9 cellular contexts compared by ENCODE assay signal in genomic region chr6:156564128-156564806, GRCh38.
DNase-seq lines count a peak whose midpoint lies in the region; ATAC-seq, FAIRE-seq and TF ChIP-seq lines count a peak whose summit lies in the region.
"Had no signal": no experiment of that assay in that cellular context is flagged by ENCODE, and none has a peak within 500 bp of the region (broad histone marks: within the 10 kb centered on the region; RNA-seq: fewer than 3 reads in every experiment).

No MANE protein-coding gene starts in this region.

- H3K27ac ChIP-seq in DND-41 (ENCODE audit: low read length) = no peak overlapping the region
- H3K27ac ChIP-seq: epithelial cell of prostate had no signal

- H3K4me2 ChIP-seq in DND-41 (ENCODE audit: insufficient read depth, low read length) = no peak overlapping the region

- no peaks in the 10 kb centered on the region for H3K79me2 ChIP-seq in DND-41 (ENCODE audit: insufficient read depth, low read length)

- H3K9ac ChIP-seq in DND-41 (ENCODE audit: low read depth, low read length) = no peak overlapping the region

- peak; percentile 98 for ATAC-seq in DND-41 (ENCODE audit: insufficient read depth, low read depth)
- ATAC-seq in GM21717 (IDR thresholded peaks at IDR 0.05; ENCODE audit: unreplicated experiment) = peak; percentile 96

- TF ChIP-seq CTCF in DND-41 (IDR thresholded peaks at IDR 0.05; ENCODE audit: borderline replicate concordance, extremely low read depth, low read length, poor library complexity, severe bottlenecking) (peak; percentile 87), fibroblast of the aortic adventitia (IDR thresholded peaks at IDR 0.05; ENCODE audit: insufficient read depth, low read length) (peak; percentile 96)

- no peak overlapping the region for H2AFZ ChIP-seq in DND-41 (ENCODE audit: low read depth, low read length)

- H3K27me3 ChIP-seq in DND-41 (ENCODE audit: insufficient read depth, low read length, poor library complexity) = no peaks in the 10 kb centered on the region

- FAIRE-seq in RCC 7860 (lab: Jason Lieb, UNC) = no peak

- DNase-seq in DND-41 (peak; percentile 68), RCC 7860 (ENCODE audit: low spot score) (peak; percentile 13), fibroblast of the aortic adventitia (ENCODE audit: low read depth) (peak; percentile 65), nucleus accumbens (lab: John Stamatoyannopoulos, UW) (peak in 50 of 56 donors; percentile 13 to 86 (median 55)), superior temporal gyrus (ENCODE audit: extremely low spot score) (peak; percentile 89)
- peak; percentile 32 for DNase-seq in Jurkat, Clone E6-1 (ENCODE audit: low read depth, low spot score)
- peak; percentile 62 to 69 for DNase-seq in activated T-helper 1 cell treated with anti-CD3 and anti-CD28 coated beads, Interleukin-2, amount 50 U/mL, for 16 hours (ENCODE audit: low read depth in 1 of 2, low spot score in 1 of 2)

- H3K4me1 ChIP-seq in DND-41 (ENCODE audit: insufficient read depth, low read length) = no peaks in the 10 kb centered on the region

- H4K20me1 ChIP-seq in DND-41 (ENCODE audit: insufficient read depth, low read length) = no peaks in the 10 kb centered on the region

- H3K4me3 ChIP-seq in DND-41 (ENCODE audit: low read depth in 1 of 2, low read length in 2 of 2) (no peak overlapping the region), fibroblast of the aortic adventitia (ENCODE audit: low read depth, low read length) (no peak overlapping the region)
- no peak overlapping the region for H3K4me3 ChIP-seq in Jurkat, Clone E6-1 (ENCODE audit: low read length)

- H3K9me3 ChIP-seq in DND-41 (ENCODE audit: insufficient read depth, low read length, severe bottlenecking) = no peaks in the 10 kb centered on the region

- H3K36me3 ChIP-seq in DND-41 (ENCODE audit: insufficient read depth, low read length) = no peaks in the 10 kb centered on the region

Comparison
In these comparisons a context has a peak if more than half of its experiments do, and no peak if none do; other contexts are left out.
1. DNase-seq: peak in every context shown above with its lines; median percentile 89 in superior temporal gyrus; 68 in DND-41; 66 in activated T-helper 1 cell treated with anti-CD3 and anti-CD28 coated beads, Interleukin-2, amount 50 U/mL, for 16 hours; 65 in fibroblast of the aortic adventitia; 55 in nucleus accumbens; 32 in Jurkat, Clone E6-1; 13 in RCC 7860.